2 cellular contexts compared by ENCODE assay signal in genomic region chr6:85516168-85516567, GRCh38.
TF ChIP-seq lines count a peak whose summit lies in the region.

No MANE protein-coding gene starts in this region.

TF ChIP-seq in IMR-90, 13 proteins besides CTCF, POLR2A, EP300 and RAD21 (continued from another document):
- TF ChIP-seq NFE2L2 (IDR thresholded peaks at IDR 0.05; ENCODE audit: low read depth, low read length), result no peak
- no peak for TF ChIP-seq RCOR1 (IDR thresholded peaks at IDR 0.05; ENCODE audit: insufficient replicate concordance, low read length)
- no peak for TF ChIP-seq MXI1 (IDR thresholded peaks at IDR 0.05; ENCODE audit: borderline replicate concordance, low read depth, low read length)
- no peak for TF ChIP-seq CHD1 (IDR thresholded peaks at IDR 0.05; ENCODE audit: low read depth, low read length)
- TF ChIP-seq USF2 (IDR thresholded peaks at IDR 0.05; ENCODE audit: low read depth, low read length), result no peak
- TF ChIP-seq CEBPB (IDR thresholded peaks at IDR 0.05; ENCODE audit: low read depth, low read length), result no peak
- no peak for TF ChIP-seq SMC3 (IDR thresholded peaks at IDR 0.05; ENCODE audit: low read depth, low read length)
- no peak for TF ChIP-seq MAFK (IDR thresholded peaks at IDR 0.05; ENCODE audit: low read depth, low read length)
- no peak for TF ChIP-seq FOS (IDR thresholded peaks at IDR 0.05; ENCODE audit: low read depth, low read length)
- TF ChIP-seq RFX5 (IDR thresholded peaks at IDR 0.05; ENCODE audit: low read depth, low read length), result no peak
- no peak for TF ChIP-seq MAZ (IDR thresholded peaks at IDR 0.05; ENCODE audit: borderline replicate concordance, low read depth, low read length)
- TF ChIP-seq BHLHE40 (IDR thresholded peaks at IDR 0.05; ENCODE audit: low read depth, low read length), result no peak

TF ChIP-seq in HepG2, 621 proteins besides CTCF, POLR2A, EP300 and RAD21 (continued from another document):
- TF ChIP-seq, protein P1, sequence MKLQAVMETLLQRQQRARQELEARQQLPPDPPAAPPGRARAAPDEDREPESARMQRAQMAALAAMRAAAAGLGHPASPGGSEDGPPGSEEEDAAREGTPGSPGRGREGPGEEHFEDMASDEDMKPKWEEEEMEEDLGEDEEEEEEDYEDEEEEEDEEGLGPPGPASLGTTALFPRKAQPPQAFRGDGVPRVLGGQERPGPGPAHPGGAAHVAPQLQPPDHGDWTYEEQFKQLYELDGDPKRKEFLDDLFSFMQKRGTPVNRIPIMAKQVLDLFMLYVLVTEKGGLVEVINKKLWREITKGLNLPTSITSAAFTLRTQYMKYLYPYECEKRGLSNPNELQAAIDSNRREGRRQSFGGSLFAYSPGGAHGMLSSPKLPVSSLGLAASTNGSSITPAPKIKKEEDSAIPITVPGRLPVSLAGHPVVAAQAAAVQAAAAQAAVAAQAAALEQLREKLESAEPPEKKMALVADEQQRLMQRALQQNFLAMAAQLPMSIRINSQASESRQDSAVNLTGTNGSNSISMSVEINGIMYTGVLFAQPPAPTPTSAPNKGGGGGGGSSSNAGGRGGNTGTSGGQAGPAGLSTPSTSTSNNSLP (IDR thresholded peaks at IDR 0.05; ENCODE audit: low read depth, low read length), result peak; percentile 59; the same call in 1 of the 2 replicates
- TF ChIP-seq CEBPB (IDR thresholded peaks at IDR 0.05; ENCODE audit: borderline replicate concordance, low read depth, low read length), result peak; percentile 57; the same call in 1 of the 2 replicates
- TF ChIP-seq, protein P2, sequence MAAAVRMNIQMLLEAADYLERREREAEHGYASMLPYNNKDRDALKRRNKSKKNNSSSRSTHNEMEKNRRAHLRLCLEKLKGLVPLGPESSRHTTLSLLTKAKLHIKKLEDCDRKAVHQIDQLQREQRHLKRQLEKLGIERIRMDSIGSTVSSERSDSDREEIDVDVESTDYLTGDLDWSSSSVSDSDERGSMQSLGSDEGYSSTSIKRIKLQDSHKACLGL (CRISPR knock-in tag; IDR thresholded peaks at IDR 0.05), result no peak
- no peak for TF ChIP-seq SMARCE1 (IDR thresholded peaks at IDR 0.05; ENCODE audit: borderline replicate concordance)
- TF ChIP-seq NCOR1 (IDR thresholded peaks at IDR 0.05; ENCODE audit: borderline replicate concordance, low read length), result 0 out of 2 replicates have a peak, but pooled peaks have one; percentile 37
